16 cellular contexts compared by ENCODE assay signal in the genomic region with DNA sequence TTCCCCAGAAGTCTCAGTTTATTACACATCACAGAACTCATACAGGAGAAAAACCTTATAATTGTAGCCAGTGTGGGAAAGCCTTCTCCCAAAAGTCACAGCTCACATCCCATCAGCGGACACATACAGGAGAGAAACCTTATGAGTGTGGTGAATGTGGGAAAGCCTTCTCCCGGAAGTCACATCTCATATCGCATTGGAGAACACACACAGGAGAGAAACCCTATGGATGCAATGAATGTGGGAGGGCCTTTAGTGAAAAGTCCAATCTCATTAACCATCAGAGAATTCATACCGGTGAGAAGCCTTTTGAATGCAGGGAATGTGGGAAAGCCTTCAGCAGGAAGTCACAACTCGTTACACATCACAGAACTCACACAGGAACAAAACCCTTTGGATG. TPM values are rescaled to one million over a fixed set of nuclear protein-coding genes. Genes with fewer than 3 reads are reported as not detected.
A peak's percentile ranks its signal among the peaks of the same experiment; 100 is the strongest.
DNase-seq lines count a peak whose midpoint lies in the region; ATAC-seq, FAIRE-seq and TF ChIP-seq lines count a peak whose summit lies in the region.
"Had no signal": no experiment of that assay in that cellular context is flagged by ENCODE, and none has a peak within 500 bp of the region (broad histone marks: within the 10 kb centered on the region; RNA-seq: fewer than 3 reads in every experiment).

No MANE protein-coding gene starts in this region.

- no peak overlapping the region for H3K4ac ChIP-seq in mesenchymal stem cell (ENCODE audit: low read depth in 1 of 2, low read length in 2 of 2)

- no peak overlapping the region for H3K23ac ChIP-seq in mesenchymal stem cell (ENCODE audit: low read length in 2 of 2)

- TF ChIP-seq RAD21 in HepG2 (CRISPR knock-in tag; IDR thresholded peaks at IDR 0.05) (no peak), K562 (CRISPR knock-in tag; conservative IDR thresholded peaks at IDR 0.05 in 1 of 2, IDR thresholded peaks at IDR 0.05 in 1 of 2) (no peak)

- ATAC-seq in HepG2 (no peak), right lobe of liver (no peak), K562 (no peak)
- ATAC-seq: stimulated activated naive CD8-positive, alpha-beta T cell treated with anti-CD3 and anti-CD28 coated beads, Interleukin-15, Interleukin-2, amounts not matched to agents 100 U/mL and 50 U/mL, for 24 hours had no signal

- peak overlapping the region in 2 of 8 donors; percentile 3 to 39 for H3K4me3 Mint-ChIP-seq in CD4-positive, alpha-beta memory T cell

- H3K79me2 ChIP-seq in HepG2 (ENCODE audit: insufficient read depth, low read length) (no peaks in the 10 kb centered on the region), K562 (ENCODE audit: control insufficient read depth, insufficient read depth, low read length) (no peaks in the 10 kb centered on the region)

- H3K27ac ChIP-seq in HepG2 (ENCODE audit: extremely low read length, insufficient read depth, low read length) (no peak overlapping the region), right lobe of liver (no peak overlapping the region), K562 (ENCODE audit: extremely low read depth, low read depth, low read length) (no peak overlapping the region), mesenchymal stem cell (ENCODE audit: low read length, poor library complexity, severe bottlenecking) (no peak overlapping the region)
- H3K27ac ChIP-seq in CD4-positive, alpha-beta memory T cell (ENCODE audit: low read depth, low read length) = no peak overlapping the region
- H3K27ac ChIP-seq: HL-60, left ventricle myocardium inferior, Peyer's patch had no signal

- no peak overlapping the region for H3K9ac ChIP-seq in HepG2 (ENCODE audit: insufficient read depth, low read depth, low read length)
- H3K9ac ChIP-seq in K562 (ENCODE audit: insufficient read depth in 1 of 2, low read depth in 2 of 2, low read length in 2 of 2) = no peak overlapping the region
- no peak overlapping the region for H3K9ac ChIP-seq in mesenchymal stem cell (ENCODE audit: low read length)

- H2AFZ ChIP-seq in HepG2 (ENCODE audit: low read length) = no peak overlapping the region
- H2AFZ ChIP-seq in K562 (ENCODE audit: low read depth, low read length) = no peak overlapping the region
- no peak overlapping the region for H2AFZ ChIP-seq in mesenchymal stem cell (ENCODE audit: low read depth, low read length)

- POLR2A ChIA-PET in HepG2 (lab: Yijun Ruan, JAX) = no interaction called here
- POLR2A ChIA-PET in K562 (lab: Yijun Ruan, JAX) = no interaction called here
- POLR2A ChIA-PET in CD4-positive, alpha-beta memory T cell (lab: Charles Lee; ENCODE audit: partially characterized antibody) = interaction anchor here (0.5 to 1.5 kb wide), 4 partner anchors 13 to 123 kb away, joined by 3 to 4 read pairs (median 4); no protein-coding TSS in a partner anchor

- no peak overlapping the region for H3K27ac Mint-ChIP-seq in CD4-positive, alpha-beta memory T cell

- no peak for TF ChIP-seq CTCF in HepG2 (CRISPR knock-in tag; IDR thresholded peaks at IDR 0.05)
- no peak for TF ChIP-seq CTCF in right lobe of liver (IDR thresholded peaks at IDR 0.05)
- no peak for TF ChIP-seq CTCF in K562 (IDR thresholded peaks at IDR 0.05 in 2 of 3, conservative IDR thresholded peaks at IDR 0.05 in 1 of 3; ENCODE audit: insufficient read depth in 2 of 3, low read depth in 1 of 3, low read length in 3 of 3)

- BruUV-seq in HepG2 (replicated peaks; lab: Mats Ljungman, UMichigan) = no TSS peak
- BruUV-seq in K562 (replicated peaks; lab: Mats Ljungman, UMichigan) = no TSS peak

- no peak overlapping the region for H3K4me2 ChIP-seq in HepG2 (ENCODE audit: low read depth, low read length)
- no peak overlapping the region for H3K4me2 ChIP-seq in K562 (ENCODE audit: insufficient read depth, low read length)
- H3K4me2 ChIP-seq in mesenchymal stem cell (ENCODE audit: low read length, poor library complexity, severe bottlenecking) = no peak overlapping the region

- peaks cover 8% of the 10 kb centered on the region for H3K79me1 ChIP-seq in mesenchymal stem cell (replicated peaks; ENCODE audit: low read length, poor library complexity, severe bottlenecking)

- CTCF ChIA-PET in HepG2 (lab: Yijun Ruan, JAX; ENCODE audit: low intra/inter-chr PET ratio, low total read pairs) = no interaction called here
- CTCF ChIA-PET in K562 (lab: Yijun Ruan, JAX; ENCODE audit: low intra/inter-chr PET ratio) = no interaction called here
- CTCF ChIA-PET in CD4-positive, alpha-beta memory T cell (lab: Charles Lee; ENCODE audit: partially characterized antibody) = interaction anchor here (0.9 to 1.7 kb wide), 2 partner anchors 10 to 19 kb away, joined by 4 to 5 read pairs; no protein-coding TSS in a partner anchor

- no peak overlapping the region for H4K8ac ChIP-seq in mesenchymal stem cell (ENCODE audit: low read length)

- no peaks in the 10 kb centered on the region for H3K4me1 Mint-ChIP-seq in CD4-positive, alpha-beta memory T cell

- H3K27me3 Mint-ChIP-seq in CD4-positive, alpha-beta memory T cell = no peaks in the 10 kb centered on the region

- H2BK12ac ChIP-seq in mesenchymal stem cell (ENCODE audit: low read length in 2 of 2) = no peak overlapping the region

- no peaks in the 10 kb centered on the region for H3K27me3 ChIP-seq in HepG2 (ENCODE audit: control insufficient read depth in 1 of 2, insufficient read depth in 2 of 2, low read length in 2 of 2)
- H3K27me3 ChIP-seq in right lobe of liver = no peaks in the 10 kb centered on the region
- no peaks in the 10 kb centered on the region for H3K27me3 ChIP-seq in K562 (ENCODE audit: control insufficient read depth in 2 of 2, insufficient read depth in 2 of 2, low read length in 2 of 2)
- no peaks in the 10 kb centered on the region for H3K27me3 ChIP-seq in mesenchymal stem cell (ENCODE audit: control insufficient read depth in 1 of 2, insufficient read depth in 1 of 2, low read length in 2 of 2)
- no peaks in the 10 kb centered on the region for H3K27me3 ChIP-seq in CD4-positive, alpha-beta memory T cell (ENCODE audit: insufficient read depth, low read length)
- H3K27me3 ChIP-seq: Peyer's patch had no signal

- no peak overlapping the region for H4K91ac ChIP-seq in mesenchymal stem cell (ENCODE audit: low read length)

- no peak overlapping the region for H2BK15ac ChIP-seq in mesenchymal stem cell (ENCODE audit: low read depth, poor library complexity, severe bottlenecking)

- peaks cover 53 to 56% of the 10 kb centered on the region in 2 donors for H3K36me3 Mint-ChIP-seq in CD4-positive, alpha-beta memory T cell

- no peaks in the 10 kb centered on the region for H3K9me1 ChIP-seq in K562 (ENCODE audit: control insufficient read depth, insufficient read depth, low read length)

- H3K18ac ChIP-seq in mesenchymal stem cell (ENCODE audit: low read depth in 1 of 2, low read length in 2 of 2) = no peak overlapping the region

- no peak overlapping the region for H2BK120ac ChIP-seq in mesenchymal stem cell (ENCODE audit: low read depth, low read length)

- DNase-seq in HepG2 (ENCODE audit: low spot score) (no peak), right lobe of liver (no peak), K562 (ENCODE audit: extremely low read depth in 1 of 4, low spot score in 3 of 4) (no peak), mesenchymal stem cell (peak; percentile 10), NCI-H2171 (lab: John Stamatoyannopoulos, UW) (no peak), NCI-H1930 (lab: John Stamatoyannopoulos, UW) (no peak), LoVo (ENCODE audit: low spot score) (no peak)
- DNase-seq in CD4-positive, alpha-beta memory T cell = no peak
- DNase-seq: activated T-cell treated with anti-CD3 and anti-CD28 coated beads, Interleukin-2, amount 50 U/mL, for 1 hour; DMS79; hippocampal formation; left ventricle myocardium inferior; NCI-H526; Peyer's patch; stimulated activated naive CD8-positive, alpha-beta T cell treated with anti-CD3 and anti-CD28 coated beads, Interleukin-15, Interleukin-2, amounts not matched to agents 100 U/mL and 50 U/mL, for 24 hours had no signal

- in situ Hi-C loops in HepG2 (cut with HindIII; ENCODE audit: extremely low pct_ligation_motif_present, low pct_unique_long_range_greater_than_20kb) = no loop called here
- in situ Hi-C loops in K562 (cut with MboI) = no loop called here

- no peak for TF ChIP-seq EP300 in HepG2 (IDR thresholded peaks at IDR 0.05; ENCODE audit: low read depth in 2 of 2, low read length in 2 of 2)
- no peak for TF ChIP-seq EP300 in HepG2 (CRISPR knock-in tag; IDR thresholded peaks at IDR 0.05; ENCODE audit: borderline replicate concordance)
- TF ChIP-seq EP300 in K562 (IDR thresholded peaks at IDR 0.05; ENCODE audit: low read length) = no peak

- TF ChIP-seq POLR2A in HepG2 (IDR thresholded peaks at IDR 0.05; ENCODE audit: insufficient read depth in 1 of 2, low read depth in 2 of 2, low read length in 2 of 2) = no peak
- TF ChIP-seq POLR2A in right lobe of liver (IDR thresholded peaks at IDR 0.05) = no peak
- no peak for TF ChIP-seq POLR2A in K562 (conservative IDR thresholded peaks at IDR 0.05)

- intact Hi-C loops in HepG2 (cut with micrococcal nuclease; ENCODE audit: unreplicated experiment) (no loop called here), right lobe of liver (cut with DNase I) (no loop called here), K562 (cut with micrococcal nuclease) (no loop called here)
- intact Hi-C loops in CD4-positive, alpha-beta memory T cell (cut with micrococcal nuclease) = no loop called here

- H4K20me1 ChIP-seq in HepG2 (ENCODE audit: insufficient read depth, low read length) (no peaks in the 10 kb centered on the region), K562 (replicated peaks; ENCODE audit: control insufficient read depth, insufficient read depth, low read length) (no peaks in the 10 kb centered on the region)

- no peak overlapping the region for H2BK5ac ChIP-seq in mesenchymal stem cell (ENCODE audit: low read depth, low read length, poor library complexity, severe bottlenecking)

- FAIRE-seq in HepG2 (lab: Jason Lieb, UNC) = no peak
- no peak for FAIRE-seq in K562 (lab: Jason Lieb, UNC)

- H3K36me3 ChIP-seq in HepG2 (replicated peaks in 1 of 2; ENCODE audit: control insufficient read depth in 1 of 2, insufficient read depth in 2 of 2, low read length in 2 of 2) = peaks cover 9 to 17% of the 10 kb centered on the region in 2 experiments
- peaks cover 0 to 26% (median 10%) of the 10 kb centered on the region in 4 donors for H3K36me3 ChIP-seq in right lobe of liver
- H3K36me3 ChIP-seq in K562 (ENCODE audit: control insufficient read depth, insufficient read depth, low read length) = peaks cover 17% of the 10 kb centered on the region; the same call in 2 of the 3 replicates
- peaks cover 23 to 83% of the 10 kb centered on the region in 2 experiments for H3K36me3 ChIP-seq in mesenchymal stem cell (ENCODE audit: control insufficient read depth in 1 of 2, insufficient read depth in 2 of 2, low read depth in 1 of 2, low read length in 2 of 2)
- H3K36me3 ChIP-seq in CD4-positive, alpha-beta memory T cell (ENCODE audit: insufficient read depth, low read length) = peaks cover 19% of the 10 kb centered on the region

- no peak overlapping the region for H2AK5ac ChIP-seq in mesenchymal stem cell (ENCODE audit: low read length, severe bottlenecking)

- peaks cover 2 to 98% (median 82%) of the 10 kb centered on the region in 8 donors for H3K9me3 Mint-ChIP-seq in CD4-positive, alpha-beta memory T cell

- WGBS in HepG2 (ENCODE audit: low lambda C conversion rate) = 97% methylated on average over 5 of the region's 5 CpGs
- 97% methylated on average over 5 of the region's 5 CpGs for WGBS in right lobe of liver (ENCODE audit: insufficient coverage, low coverage, low lambda C conversion rate, missing lambda C conversion rate)
- WGBS in K562 (ENCODE audit: insufficient coverage, low coverage, missing lambda C conversion rate) = 94% methylated on average over 5 of the region's 5 CpGs
- WGBS in mesenchymal stem cell = 100% methylated on average over 2 of the region's 5 CpGs

- H3K4me3 ChIP-seq in HepG2 (replicated peaks in 1 of 3; ENCODE audit: insufficient read depth in 1 of 3, low read depth in 2 of 3, low read length in 3 of 3) (no peak overlapping the region), right lobe of liver (no peak overlapping the region), K562 (no peak overlapping the region), mesenchymal stem cell (ENCODE audit: insufficient read depth in 1 of 2, low read depth in 1 of 2, low read length in 2 of 2) (peak overlapping the region in 1 of 2 experiments; percentile 61)
- no peak overlapping the region for H3K4me3 ChIP-seq in CD4-positive, alpha-beta memory T cell (ENCODE audit: low read length in 2 of 2)
- H3K4me3 ChIP-seq: left ventricle myocardium inferior, Peyer's patch had no signal

- no peak overlapping the region for H3K14ac ChIP-seq in mesenchymal stem cell (ENCODE audit: low read length in 2 of 2)

- no peaks in the 10 kb centered on the region for H3K4me1 ChIP-seq in HepG2 (ENCODE audit: insufficient read depth, low read length)
- no peaks in the 10 kb centered on the region for H3K4me1 ChIP-seq in right lobe of liver
- no peaks in the 10 kb centered on the region for H3K4me1 ChIP-seq in K562 (replicated peaks in 1 of 2; ENCODE audit: control insufficient read depth in 2 of 2, insufficient read depth in 2 of 2, low read length in 2 of 2)
- H3K4me1 ChIP-seq in mesenchymal stem cell (ENCODE audit: control insufficient read depth, insufficient read depth, low read depth, low read length) = no peaks in the 10 kb centered on the region
- H3K4me1 ChIP-seq in CD4-positive, alpha-beta memory T cell (ENCODE audit: insufficient read depth, low read length) = no peaks in the 10 kb centered on the region
- H3K4me1 ChIP-seq: left ventricle myocardium inferior, Peyer's patch had no signal

- H3K9me3 ChIP-seq in HepG2 (ENCODE audit: low read length) (peaks cover 86% of the 10 kb centered on the region), right lobe of liver (peaks cover 11 to 96% (median 58%) of the 10 kb centered on the region in 4 donors), K562 (replicated peaks; ENCODE audit: control insufficient read depth, insufficient read depth, low read depth, low read length) (peaks cover 59% of the 10 kb centered on the region), mesenchymal stem cell (ENCODE audit: control insufficient read depth, low read length) (peaks cover 98% of the 10 kb centered on the region)
- peaks cover 46 to 77% of the 10 kb centered on the region in 2 donors for H3K9me3 ChIP-seq in CD4-positive, alpha-beta memory T cell (ENCODE audit: control insufficient read depth in 1 of 2, low read length in 2 of 2)

RNA-seq across cellular contexts. Expression of a gene that starts 20.1 kb away (rescaled TPM):
- total RNA-seq in HepG2 (2016; rRNA removed; fragmentation: Illumina TruSeq; extraction: Trizol) (21.2 and 21.8 TPM in 2 replicates), right lobe of liver (10 to 100 TPM in 2 of 6 experiments, 1 to 10 TPM in 4; 5.1 to 10.2 (median 8.5) TPM), K562 (2014; rRNA removed) (7.4 and 9.1 TPM in 2 replicates), K562 (2014; rRNA removed; fragmentation: Illumina TruSeq; extraction: Trizol) (19.2 and 19.7 TPM in 2 replicates), K562 (2015; rRNA removed; fragmentation: Illumina TruSeq; extraction: Trizol) (16.2 and 16.7 TPM in 2 replicates), K562 (2021) (10.3 and 11.1 TPM in 2 replicates)
- 12.9 and 14.6 TPM in 2 replicates for total RNA-seq in HepG2 (2016; cell fraction: cytosol; rRNA removed; fragmentation: Illumina TruSeq; extraction: Trizol; ENCODE audit: low read depth)
- 22.1 and 23.5 TPM in 2 replicates for total RNA-seq in HepG2 (2016; cell fraction: insoluble cytoplasmic fraction; rRNA removed; fragmentation: Illumina TruSeq; extraction: Trizol)
- total RNA-seq in HepG2 (2016; cell fraction: membrane; rRNA removed; fragmentation: Illumina TruSeq; extraction: Trizol) = 11.6 and 12.2 TPM in 2 replicates
- 31.2 and 37.2 TPM in 2 replicates for total RNA-seq in HepG2 (2016; cell fraction: nucleus; rRNA removed; fragmentation: Illumina TruSeq; extraction: Trizol)
- polyA plus RNA-seq in HepG2 (2011; rRNA removed) (15.5 and 18.2 TPM in 2 replicates), K562 (2011; rRNA removed) (21.8 and 24.3 TPM in 2 replicates), K562 (2014; fragmentation: Illumina TruSeq; extraction: Trizol) (11.6 and 12.1 TPM in 2 replicates), K562 (2014; fragmentation: Nextera tagmentation; extraction: Ambion mirVana) (10 to 100 TPM in 1 of 2 experiments, 1 to 10 TPM in 1; 8.8 to 12.1 TPM), K562 (2014; rRNA removed) (12.2 and 12.8 TPM in 2 replicates)
- polyA plus RNA-seq in HepG2 (2011; cell fraction: cytosol; rRNA removed) = 3.9 and 6.1 TPM in 2 replicates
- polyA plus RNA-seq in HepG2 (2011; cell fraction: nucleus; rRNA removed) = 28.1 and 35.9 TPM in 2 replicates
- 9.6 and 16.1 TPM in 2 replicates for polyA plus RNA-seq in HepG2 (2012)
- polyA plus RNA-seq in HepG2 (2016; cell fraction: cytosol; fragmentation: Illumina TruSeq; extraction: Trizol; ENCODE audit: low read depth) = 4.1 and 4.3 TPM in 2 replicates
- 11.8 and 15.8 TPM in 2 replicates for polyA plus RNA-seq in HepG2 (2016; cell fraction: insoluble cytoplasmic fraction; fragmentation: Illumina TruSeq; extraction: Trizol; ENCODE audit: low read depth)
- 4.9 TPM in 2 replicates for polyA plus RNA-seq in HepG2 (2016; cell fraction: membrane; fragmentation: Illumina TruSeq; extraction: Trizol; ENCODE audit: low read depth)
- 42.0 and 43.6 TPM in 2 replicates for polyA plus RNA-seq in HepG2 (2016; cell fraction: nucleus; fragmentation: Illumina TruSeq; extraction: Trizol; ENCODE audit: insufficient read depth, low read depth)
- polyA minus RNA-seq in HepG2 (2011; rRNA and poly(A)+ RNA removed; ENCODE audit: low replicate concordance) = 9.1 and 16.2 TPM in 2 replicates
- polyA minus RNA-seq in HepG2 (2011; cell fraction: cytosol; rRNA and poly(A)+ RNA removed) = 6.8 and 9.0 TPM in 2 replicates
- 51.8 and 60.7 TPM in 2 replicates for polyA minus RNA-seq in HepG2 (2011; cell fraction: nucleus; rRNA and poly(A)+ RNA removed)
- 38.3 and 67.7 TPM in 2 replicates for total RNA-seq in K562 (2011; cell fraction: chromatin; rRNA removed; ENCODE audit: low replicate concordance)
- 19.2 and 22.2 TPM in 2 replicates for total RNA-seq in K562 (2011; cell fraction: nucleolus; rRNA removed)
- 37.5 and 45.3 TPM in 2 replicates for total RNA-seq in K562 (2011; cell fraction: nucleoplasm; rRNA removed)
- 4.4 and 4.6 TPM in 2 replicates for polyA plus RNA-seq in K562 (2011; cell fraction: cytosol; rRNA removed)
- polyA plus RNA-seq in K562 (2011; cell fraction: nucleus; rRNA removed) = 26.9 and 28.8 TPM in 2 replicates
- 10.9 and 12.7 TPM in 2 replicates for polyA plus RNA-seq in K562 (2012)
- 29.6 and 36.3 TPM in 2 replicates for polyA minus RNA-seq in K562 (2011; rRNA and poly(A)+ RNA removed)
- polyA minus RNA-seq in K562 (2011; cell fraction: cytosol; rRNA and poly(A)+ RNA removed) = 5.9 and 6.3 TPM in 2 replicates
- polyA minus RNA-seq in K562 (2011; cell fraction: nucleus; rRNA and poly(A)+ RNA removed) = 14.3 and 29.9 TPM in 2 replicates
- 14.9 TPM for polyA plus RNA-seq in mesenchymal stem cell (2013, experiment 1 of 2)
- 13.9 TPM for polyA plus RNA-seq in mesenchymal stem cell (2013, experiment 2 of 2)
- 10 to 100 TPM; 42.0 to 46.2 TPM for total RNA-seq in CD4-positive, alpha-beta memory T cell
- 10 to 100 TPM; 15.5 to 15.9 TPM for polyA plus RNA-seq in CD4-positive, alpha-beta memory T cell

RNA-seq across cellular contexts. Expression of a gene that starts 23.3 kb away (rescaled TPM):
- total RNA-seq in HepG2 (2016; rRNA removed; fragmentation: Illumina TruSeq; extraction: Trizol) (13.5 and 20.7 TPM in 2 replicates), right lobe of liver (1 to 10 TPM; 5.9 to 9.3 (median 6.9) TPM), K562 (2014; rRNA removed) (10.9 and 12.8 TPM in 2 replicates), K562 (2014; rRNA removed; fragmentation: Illumina TruSeq; extraction: Trizol) (6.8 and 8.4 TPM in 2 replicates), K562 (2015; rRNA removed; fragmentation: Illumina TruSeq; extraction: Trizol) (6.7 and 7.2 TPM in 2 replicates), K562 (2021) (4.0 and 4.9 TPM in 2 replicates)
- total RNA-seq in HepG2 (2016; cell fraction: cytosol; rRNA removed; fragmentation: Illumina TruSeq; extraction: Trizol; ENCODE audit: low read depth) = 6.5 and 7.5 TPM in 2 replicates
- 12.6 and 17.5 TPM in 2 replicates for total RNA-seq in HepG2 (2016; cell fraction: insoluble cytoplasmic fraction; rRNA removed; fragmentation: Illumina TruSeq; extraction: Trizol)
- total RNA-seq in HepG2 (2016; cell fraction: membrane; rRNA removed; fragmentation: Illumina TruSeq; extraction: Trizol) = 13.1 and 15.0 TPM in 2 replicates
- total RNA-seq in HepG2 (2016; cell fraction: nucleus; rRNA removed; fragmentation: Illumina TruSeq; extraction: Trizol) = 14.3 and 17.4 TPM in 2 replicates
- polyA plus RNA-seq in HepG2 (2011; rRNA removed) (8.7 and 10.1 TPM in 2 replicates), K562 (2011; rRNA removed) (6.4 and 7.8 TPM in 2 replicates), K562 (2014; fragmentation: Illumina TruSeq; extraction: Trizol) (5.3 and 6.1 TPM in 2 replicates), K562 (2014; fragmentation: Nextera tagmentation; extraction: Ambion mirVana) (1 to 10 TPM; 1.6 to 3.4 TPM), K562 (2014; rRNA removed) (4.3 and 4.5 TPM in 2 replicates)
- 3.8 and 6.7 TPM in 2 replicates for polyA plus RNA-seq in HepG2 (2011; cell fraction: cytosol; rRNA removed)
- 8.3 and 10.2 TPM in 2 replicates for polyA plus RNA-seq in HepG2 (2011; cell fraction: nucleus; rRNA removed)
- 7.8 and 8.7 TPM in 2 replicates for polyA plus RNA-seq in HepG2 (2012)
- polyA plus RNA-seq in HepG2 (2016; cell fraction: cytosol; fragmentation: Illumina TruSeq; extraction: Trizol; ENCODE audit: low read depth) = 3.5 and 4.7 TPM in 2 replicates
- 14.4 and 14.6 TPM in 2 replicates for polyA plus RNA-seq in HepG2 (2016; cell fraction: insoluble cytoplasmic fraction; fragmentation: Illumina TruSeq; extraction: Trizol; ENCODE audit: low read depth)
- 6.6 and 7.0 TPM in 2 replicates for polyA plus RNA-seq in HepG2 (2016; cell fraction: membrane; fragmentation: Illumina TruSeq; extraction: Trizol; ENCODE audit: low read depth)
- polyA plus RNA-seq in HepG2 (2016; cell fraction: nucleus; fragmentation: Illumina TruSeq; extraction: Trizol; ENCODE audit: insufficient read depth, low read depth) = 16.4 and 19.4 TPM in 2 replicates
- polyA minus RNA-seq in HepG2 (2011; rRNA and poly(A)+ RNA removed; ENCODE audit: low replicate concordance) = 2.8 and 16.2 TPM in 2 replicates
- polyA minus RNA-seq in HepG2 (2011; cell fraction: cytosol; rRNA and poly(A)+ RNA removed) = 5.5 and 6.1 TPM in 2 replicates
- 40.0 and 42.0 TPM in 2 replicates for polyA minus RNA-seq in HepG2 (2011; cell fraction: nucleus; rRNA and poly(A)+ RNA removed)
- total RNA-seq in K562 (2011; cell fraction: chromatin; rRNA removed; ENCODE audit: low replicate concordance) = 21.0 and 27.2 TPM in 2 replicates
- total RNA-seq in K562 (2011; cell fraction: nucleolus; rRNA removed) = 13.0 and 14.2 TPM in 2 replicates
- total RNA-seq in K562 (2011; cell fraction: nucleoplasm; rRNA removed) = 20.3 and 33.6 TPM in 2 replicates
- 3.2 and 3.6 TPM in 2 replicates for polyA plus RNA-seq in K562 (2011; cell fraction: cytosol; rRNA removed)
- 6.8 and 8.6 TPM in 2 replicates for polyA plus RNA-seq in K562 (2011; cell fraction: nucleus; rRNA removed)
- 5.6 and 8.1 TPM in 2 replicates for polyA plus RNA-seq in K562 (2012)
- polyA minus RNA-seq in K562 (2011; rRNA and poly(A)+ RNA removed) = 9.4 and 11.5 TPM in 2 replicates
- 3.5 and 4.3 TPM in 2 replicates for polyA minus RNA-seq in K562 (2011; cell fraction: cytosol; rRNA and poly(A)+ RNA removed)
- polyA minus RNA-seq in K562 (2011; cell fraction: nucleus; rRNA and poly(A)+ RNA removed) = 12.7 and 16.4 TPM in 2 replicates
- polyA plus RNA-seq in mesenchymal stem cell (2013, experiment 1 of 2) = 8.2 TPM
- 8.0 TPM for polyA plus RNA-seq in mesenchymal stem cell (2013, experiment 2 of 2)
- total RNA-seq in CD4-positive, alpha-beta memory T cell = 10 to 100 TPM; 25.2 to 28.2 TPM
- 10 to 100 TPM; 24.6 to 26.2 TPM for polyA plus RNA-seq in CD4-positive, alpha-beta memory T cell
